Comparison of ENCODE assay signal across 8 cellular contexts in the genomic region with DNA sequence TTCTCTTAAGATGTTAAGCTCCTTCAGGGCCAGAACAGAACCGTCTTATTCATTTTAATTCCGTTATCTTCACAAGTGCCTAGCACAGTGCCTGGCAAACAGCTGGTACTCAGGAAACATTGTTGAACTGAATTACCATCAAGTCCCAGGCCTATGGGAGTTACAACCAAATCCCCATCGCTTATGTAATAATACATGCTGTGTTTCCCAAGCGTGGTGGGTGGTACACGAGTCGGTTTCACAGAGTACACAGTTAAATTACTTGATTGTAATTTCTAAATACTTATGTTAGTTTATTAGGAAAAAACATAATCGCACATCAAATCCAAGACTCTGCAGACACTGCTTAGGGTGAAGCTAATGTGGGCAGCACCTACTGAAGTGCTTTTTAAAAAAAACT. TPM values are rescaled to one million over a fixed set of nuclear protein-coding genes. Genes with fewer than 3 reads are reported as not detected.
A peak's percentile ranks its signal among the peaks of the same experiment; 100 is the strongest.
DNase-seq lines count a peak whose midpoint lies in the region; ATAC-seq, FAIRE-seq and TF ChIP-seq lines count a peak whose summit lies in the region.

No MANE protein-coding gene starts in this region.

- peaks cover 3 to 19% of the 10 kb centered on the region in 2 experiments; a peak in 3 of 5 replicates for H3K36me3 ChIP-seq in HepG2 (replicated peaks in 1 of 2; ENCODE audit: control insufficient read depth in 1 of 2, insufficient read depth in 2 of 2, low read length in 2 of 2)
- peaks cover 3% of the 10 kb centered on the region for H3K36me3 ChIP-seq in thymus (ENCODE audit: control insufficient read depth, insufficient read depth)

- H3K36me3 Mint-ChIP-seq in Calu3 (ENCODE audit: insufficient read depth, unreplicated experiment): peaks cover 17% of the 10 kb centered on the region

- H3K4me3 ChIP-seq in Jurkat, Clone E6-1 (ENCODE audit: low read length): peak overlapping the region; percentile 79
- H3K4me3 ChIP-seq in astrocyte of the cerebellum (ENCODE audit: low read depth, low read length): peak overlapping the region; percentile 73
- peak overlapping the region; percentile 62 to 94 (median 91) for H3K4me3 ChIP-seq in HepG2 (replicated peaks in 1 of 3; ENCODE audit: insufficient read depth in 1 of 3, low read depth in 2 of 3, low read length in 3 of 3)
- peak overlapping the region; percentile 77 for H3K4me3 ChIP-seq in thymus (ENCODE audit: low read length)

- TF ChIP-seq POLR2A in HepG2 (IDR thresholded peaks at IDR 0.05; ENCODE audit: insufficient read depth in 1 of 2, low read depth in 2 of 2, low read length in 2 of 2): no peak

- POLR2A ChIA-PET in HepG2 (lab: Yijun Ruan, JAX): interaction anchor here (1.4 kb wide), 1 partner anchor 36 kb away, joined by 3 read pairs; the partner anchor contains the start of gene RPS6KC1

- TF ChIP-seq EP300 in HepG2 (IDR thresholded peaks at IDR 0.05; ENCODE audit: low read depth in 2 of 2, low read length in 2 of 2): no peak
- TF ChIP-seq EP300 in HepG2 (CRISPR knock-in tag; IDR thresholded peaks at IDR 0.05; ENCODE audit: borderline replicate concordance): no peak

- H3K79me2 ChIP-seq in HepG2 (ENCODE audit: insufficient read depth, low read length): peaks cover 29% of the 10 kb centered on the region

- CTCF ChIA-PET in Calu3 (lab: Charles Lee): no interaction called here
- CTCF ChIA-PET in HepG2 (lab: Yijun Ruan, JAX; ENCODE audit: low intra/inter-chr PET ratio, low total read pairs): no interaction called here

- H3K27ac Mint-ChIP-seq in Calu3 (ENCODE audit: unreplicated experiment): peak overlapping the region; percentile 58

- peaks cover 32% of the 10 kb centered on the region for H3K4me1 ChIP-seq in HepG2 (ENCODE audit: insufficient read depth, low read length)
- H3K4me1 ChIP-seq in thymus (ENCODE audit: control insufficient read depth, insufficient read depth, low read length): peaks cover 4% of the 10 kb centered on the region

- BruUV-seq in Calu3 (replicated peaks; lab: Mats Ljungman, UMichigan) (no TSS peak), HepG2 (replicated peaks; lab: Mats Ljungman, UMichigan) (no TSS peak)

- intact Hi-C loops in Calu3 (cut with micrococcal nuclease; ENCODE audit: unreplicated experiment) (loop anchor here (5.0 kb wide), 1 partner anchor 197 kb away; no protein-coding TSS in a partner anchor), HepG2 (cut with micrococcal nuclease; ENCODE audit: unreplicated experiment) (loop anchor here (5.0 kb wide), 1 partner anchor 38 kb away; the partner anchor contains the start of gene RPS6KC1)

- no peak for TF ChIP-seq CTCF in Calu3 (IDR thresholded peaks at IDR 0.05; ENCODE audit: unreplicated experiment)
- TF ChIP-seq CTCF in astrocyte of the cerebellum (IDR thresholded peaks at IDR 0.05; ENCODE audit: low read depth, low read length, missing control alignments): no peak
- TF ChIP-seq CTCF in HepG2 (CRISPR knock-in tag; IDR thresholded peaks at IDR 0.05): no peak

- H3K27ac ChIP-seq in HepG2 (ENCODE audit: extremely low read length, insufficient read depth, low read length) (peak overlapping the region; percentile 89), thymus (ENCODE audit: low read depth) (peak overlapping the region; percentile 18)

- no peak for ATAC-seq in HepG2
- ATAC-seq in GM18502 (IDR thresholded peaks at IDR 0.05; ENCODE audit: poor library complexity, unreplicated experiment): no peak
- no peak for ATAC-seq in GM21529 (IDR thresholded peaks at IDR 0.05; ENCODE audit: unreplicated experiment)
- no peak for ATAC-seq in HG03159 (IDR thresholded peaks at IDR 0.05; ENCODE audit: unreplicated experiment)

- 13% methylated on average over 7 of the region's 7 CpGs for WGBS in HepG2 (ENCODE audit: low lambda C conversion rate)
- WGBS in thymus: 27% methylated on average over 7 of the region's 7 CpGs

- H3K27me3 Mint-ChIP-seq in Calu3 (ENCODE audit: unreplicated experiment): no peaks in the 10 kb centered on the region

- no peaks in the 10 kb centered on the region for H3K9me3 ChIP-seq in HepG2 (ENCODE audit: low read length)
- no peaks in the 10 kb centered on the region for H3K9me3 ChIP-seq in thymus (ENCODE audit: control insufficient read depth)

- in situ Hi-C loops in astrocyte of the cerebellum (cut with HindIII; ENCODE audit: low sequenced_read_pairs) (no loop called here), HepG2 (cut with HindIII; ENCODE audit: extremely low pct_ligation_motif_present, low pct_unique_long_range_greater_than_20kb) (no loop called here)

- DNase-seq in Calu3: no peak
- no peak for DNase-seq in Jurkat, Clone E6-1 (ENCODE audit: low read depth, low spot score)
- DNase-seq in astrocyte of the cerebellum (ENCODE audit: low read depth): no peak
- DNase-seq in HepG2 (ENCODE audit: low spot score): peak; percentile 16

- no peak for TF ChIP-seq RAD21 in HepG2 (CRISPR knock-in tag; IDR thresholded peaks at IDR 0.05)

- H4K20me1 ChIP-seq in HepG2 (ENCODE audit: insufficient read depth, low read length): no peaks in the 10 kb centered on the region

- H3K27me3 ChIP-seq in HepG2 (ENCODE audit: control insufficient read depth in 1 of 2, insufficient read depth in 2 of 2, low read length in 2 of 2): no peaks in the 10 kb centered on the region; a peak in 1 of 5 replicates
- no peaks in the 10 kb centered on the region for H3K27me3 ChIP-seq in thymus (ENCODE audit: control insufficient read depth, insufficient read depth)

- no peak for FAIRE-seq in HepG2 (lab: Jason Lieb, UNC)

- no peak overlapping the region for H2AFZ ChIP-seq in HepG2 (ENCODE audit: low read length)

- H3K4me1 Mint-ChIP-seq in Calu3 (ENCODE audit: low read depth, unreplicated experiment): peaks cover 6% of the 10 kb centered on the region

- peak overlapping the region; percentile 84 for H3K9ac ChIP-seq in HepG2 (ENCODE audit: insufficient read depth, low read depth, low read length)

- no peaks in the 10 kb centered on the region for H3K9me3 Mint-ChIP-seq in Calu3 (ENCODE audit: low read depth, unreplicated experiment)

- peak overlapping the region; percentile 78 for H3K4me2 ChIP-seq in HepG2 (ENCODE audit: low read depth, low read length)

- H3K4me3 Mint-ChIP-seq in Calu3 (ENCODE audit: low read depth, unreplicated experiment): peak overlapping the region; percentile 91

RNA-seq across cellular contexts. Expression of gene ANGEL2, which starts 1.0 kb away (rescaled TPM):
- total RNA-seq in Calu3 (2022): 51.8 and 56.3 TPM in 2 replicates
- 19.6 TPM for polyA plus RNA-seq in Jurkat, Clone E6-1 (2012; ENCODE audit: insufficient read depth, insufficient read length)
- total RNA-seq in HepG2 (2016; rRNA removed; fragmentation: Illumina TruSeq; extraction: Trizol): 23.5 and 25.4 TPM in 2 replicates
- total RNA-seq in HepG2 (2016; cell fraction: cytosol; rRNA removed; fragmentation: Illumina TruSeq; extraction: Trizol; ENCODE audit: low read depth): 4.1 and 4.6 TPM in 2 replicates
- 25.7 and 27.0 TPM in 2 replicates for total RNA-seq in HepG2 (2016; cell fraction: insoluble cytoplasmic fraction; rRNA removed; fragmentation: Illumina TruSeq; extraction: Trizol)
- 10.9 and 11.4 TPM in 2 replicates for total RNA-seq in HepG2 (2016; cell fraction: membrane; rRNA removed; fragmentation: Illumina TruSeq; extraction: Trizol)
- 28.4 and 28.9 TPM in 2 replicates for total RNA-seq in HepG2 (2016; cell fraction: nucleus; rRNA removed; fragmentation: Illumina TruSeq; extraction: Trizol)
- 11.8 and 12.3 TPM in 2 replicates for polyA plus RNA-seq in HepG2 (2011; rRNA removed)
- 3.8 and 5.1 TPM in 2 replicates for polyA plus RNA-seq in HepG2 (2011; cell fraction: cytosol; rRNA removed)
- polyA plus RNA-seq in HepG2 (2011; cell fraction: nucleus; rRNA removed): 16.5 and 17.0 TPM in 2 replicates
- 7.2 and 10.1 TPM in 2 replicates for polyA plus RNA-seq in HepG2 (2012)
- 1.8 and 2.6 TPM in 2 replicates for polyA plus RNA-seq in HepG2 (2016; cell fraction: cytosol; fragmentation: Illumina TruSeq; extraction: Trizol; ENCODE audit: low read depth)
- polyA plus RNA-seq in HepG2 (2016; cell fraction: insoluble cytoplasmic fraction; fragmentation: Illumina TruSeq; extraction: Trizol; ENCODE audit: low read depth): 14.1 and 16.7 TPM in 2 replicates
- 5.3 and 5.4 TPM in 2 replicates for polyA plus RNA-seq in HepG2 (2016; cell fraction: membrane; fragmentation: Illumina TruSeq; extraction: Trizol; ENCODE audit: low read depth)
- polyA plus RNA-seq in HepG2 (2016; cell fraction: nucleus; fragmentation: Illumina TruSeq; extraction: Trizol; ENCODE audit: insufficient read depth, low read depth): 31.7 and 35.2 TPM in 2 replicates
- 13.9 and 25.5 TPM in 2 replicates for polyA minus RNA-seq in HepG2 (2011; rRNA and poly(A)+ RNA removed; ENCODE audit: low replicate concordance)
- 9.9 and 15.3 TPM in 2 replicates for polyA minus RNA-seq in HepG2 (2011; cell fraction: cytosol; rRNA and poly(A)+ RNA removed)
- polyA minus RNA-seq in HepG2 (2011; cell fraction: nucleus; rRNA and poly(A)+ RNA removed): 44.5 and 48.6 TPM in 2 replicates
- 35.6 TPM for polyA plus RNA-seq in thymus

RNA-seq across cellular contexts. Expression of gene RPS6KC1, which starts 36.4 kb away (rescaled TPM):
- total RNA-seq in Calu3 (2022) (23.5 and 24.1 TPM in 2 replicates), HepG2 (2016; rRNA removed; fragmentation: Illumina TruSeq; extraction: Trizol) (25.2 and 30.6 TPM in 2 replicates)
- polyA plus RNA-seq in Jurkat, Clone E6-1 (2012; ENCODE audit: insufficient read depth, insufficient read length): 5.1 TPM
- 39.4 and 53.1 TPM in 2 replicates for total RNA-seq in HepG2 (2016; cell fraction: cytosol; rRNA removed; fragmentation: Illumina TruSeq; extraction: Trizol; ENCODE audit: low read depth)
- 24.8 and 28.9 TPM in 2 replicates for total RNA-seq in HepG2 (2016; cell fraction: insoluble cytoplasmic fraction; rRNA removed; fragmentation: Illumina TruSeq; extraction: Trizol)
- 18.5 and 21.9 TPM in 2 replicates for total RNA-seq in HepG2 (2016; cell fraction: membrane; rRNA removed; fragmentation: Illumina TruSeq; extraction: Trizol)
- total RNA-seq in HepG2 (2016; cell fraction: nucleus; rRNA removed; fragmentation: Illumina TruSeq; extraction: Trizol): 38.8 TPM in 2 replicates
- polyA plus RNA-seq in HepG2 (2011; rRNA removed) (11.0 and 11.9 TPM in 2 replicates), thymus (7.2 TPM)
- polyA plus RNA-seq in HepG2 (2011; cell fraction: cytosol; rRNA removed): 3.5 and 6.8 TPM in 2 replicates
- polyA plus RNA-seq in HepG2 (2011; cell fraction: nucleus; rRNA removed): 15.1 and 26.2 TPM in 2 replicates
- 10.2 and 11.2 TPM in 2 replicates for polyA plus RNA-seq in HepG2 (2012)
- 1.5 and 1.6 TPM in 2 replicates for polyA plus RNA-seq in HepG2 (2016; cell fraction: cytosol; fragmentation: Illumina TruSeq; extraction: Trizol; ENCODE audit: low read depth)
- polyA plus RNA-seq in HepG2 (2016; cell fraction: insoluble cytoplasmic fraction; fragmentation: Illumina TruSeq; extraction: Trizol; ENCODE audit: low read depth): 18.1 and 19.9 TPM in 2 replicates
- 5.5 and 6.1 TPM in 2 replicates for polyA plus RNA-seq in HepG2 (2016; cell fraction: membrane; fragmentation: Illumina TruSeq; extraction: Trizol; ENCODE audit: low read depth)
- polyA plus RNA-seq in HepG2 (2016; cell fraction: nucleus; fragmentation: Illumina TruSeq; extraction: Trizol; ENCODE audit: insufficient read depth, low read depth): 17.8 and 19.0 TPM in 2 replicates
- polyA minus RNA-seq in HepG2 (2011; rRNA and poly(A)+ RNA removed; ENCODE audit: low replicate concordance): 9.5 TPM in 2 replicates
- polyA minus RNA-seq in HepG2 (2011; cell fraction: cytosol; rRNA and poly(A)+ RNA removed): 10.9 and 15.5 TPM in 2 replicates
- polyA minus RNA-seq in HepG2 (2011; cell fraction: nucleus; rRNA and poly(A)+ RNA removed): 102 and 106 TPM in 2 replicates
